Comparison of ENCODE assay signal across 8 cellular contexts in the genomic region with DNA sequence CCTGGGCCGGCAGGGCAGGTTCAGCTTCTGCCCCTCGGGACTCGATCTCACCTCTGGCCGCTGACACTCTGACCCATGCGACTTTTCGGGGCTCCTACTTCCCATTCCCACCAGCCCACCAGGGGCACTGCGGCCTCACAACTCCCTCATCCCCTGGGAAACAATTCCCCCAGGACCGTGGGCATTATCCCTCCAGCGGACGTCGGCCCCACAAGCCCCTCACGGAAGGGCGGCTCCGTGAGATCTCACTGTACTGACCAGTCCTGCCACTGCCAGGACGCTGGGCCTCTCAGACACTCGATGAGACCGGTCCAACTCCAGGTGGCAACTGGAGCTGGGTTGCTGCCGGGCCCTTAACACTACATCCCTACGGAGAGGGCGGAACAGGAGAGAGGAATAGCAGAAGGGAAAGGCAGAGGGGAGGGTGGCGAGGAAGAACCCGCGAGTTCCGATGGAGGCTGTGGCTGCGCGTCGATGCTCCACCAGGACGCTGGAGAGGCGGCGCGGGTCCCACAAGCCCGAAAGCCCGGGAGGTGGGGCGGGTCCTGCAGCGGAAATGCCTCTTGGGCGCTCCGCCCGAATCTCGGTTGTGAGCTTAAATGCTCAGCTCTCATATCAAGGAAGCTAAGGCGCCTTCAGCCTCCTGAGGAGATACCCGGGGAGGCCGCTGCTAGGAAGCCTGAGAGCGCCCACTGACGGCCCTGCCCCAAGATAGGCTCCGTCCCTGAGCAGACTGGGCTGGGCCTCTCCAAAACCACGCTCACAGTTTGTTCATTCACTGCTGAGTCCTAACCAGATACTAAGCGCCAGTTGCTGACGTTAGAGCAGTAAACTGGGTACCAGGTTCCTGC. TPM values are rescaled to one million over a fixed set of nuclear protein-coding genes. Genes with fewer than 3 reads are reported as not detected.
A peak's percentile ranks its signal among the peaks of the same experiment; 100 is the strongest.
DNase-seq lines count a peak whose midpoint lies in the region; ATAC-seq and TF ChIP-seq lines count a peak whose summit lies in the region.

No MANE protein-coding gene starts in this region.

- H3K27ac ChIP-seq in CD8-positive, alpha-beta memory T cell (ENCODE audit: low read depth, low read length) = no peak overlapping the region

- POLR2A ChIA-PET in CD8-positive, alpha-beta memory T cell (lab: Charles Lee) = no interaction called here
- POLR2A ChIA-PET in activated CD8-positive, alpha-beta T cell treated with anti-CD3 and anti-CD28 coated beads for 36 hours (lab: Charles Lee) = interaction anchor here (0.7 to 1.7 kb wide), 3 partner anchors 11 to 136 kb away, joined by 3 to 8 read pairs (median 4); no protein-coding TSS in a partner anchor

- H3K4me3 Mint-ChIP-seq in CD8-positive, alpha-beta memory T cell = peak overlapping the region; percentile 36 to 84 (median 58)
- peak overlapping the region; percentile 47 for H3K4me3 Mint-ChIP-seq in activated CD8-positive, alpha-beta T cell treated with anti-CD3 and anti-CD28 coated beads for 36 hours

- peak overlapping the region in 2 of 8 donors; percentile 52 to 79 for H3K27ac Mint-ChIP-seq in CD8-positive, alpha-beta memory T cell
- peak overlapping the region; percentile 52 for H3K27ac Mint-ChIP-seq in activated CD8-positive, alpha-beta T cell treated with anti-CD3 and anti-CD28 coated beads for 36 hours

- CTCF ChIA-PET in CD8-positive, alpha-beta memory T cell (lab: Charles Lee) = interaction anchor here (1.0 kb wide), 1 partner anchor 15 kb away, joined by 5 read pairs; no protein-coding TSS in a partner anchor
- CTCF ChIA-PET in activated CD8-positive, alpha-beta T cell treated with anti-CD3 and anti-CD28 coated beads for 36 hours (lab: Charles Lee) = interaction anchor here (1.0 to 2.0 kb wide), 3 partner anchors 15 to 136 kb away, joined by 5 to 9 read pairs (median 7); no protein-coding TSS in a partner anchor

- H3K27me3 ChIP-seq in CD8-positive, alpha-beta memory T cell (ENCODE audit: insufficient read depth, low read length, poor library complexity, severe bottlenecking) = no peaks in the 10 kb centered on the region

- intact Hi-C loops in activated CD8-positive, alpha-beta T cell treated with anti-CD3 and anti-CD28 coated beads for 36 hours (cut with micrococcal nuclease) = no loop called here

- peak in 3 of 5 donors; percentile 4 to 24 (median 11) for DNase-seq in CD8-positive, alpha-beta memory T cell
- DNase-seq in activated CD8-positive, alpha-beta T cell treated with anti-CD3 and anti-CD28 coated beads for 36 hours = peak; percentile 64
- DNase-seq in fibroblast of the aortic adventitia (ENCODE audit: low read depth) = peak; percentile 64
- DNase-seq in stimulated activated CD4-positive, alpha-beta T cell treated with anti-CD3 and anti-CD28 coated beads, Interleukin-12 subunit alpha, Interleukin-12 subunit beta, amount 100 ng/mL, for 4 hours = peak; percentile 37
- DNase-seq in NCI-H187 (lab: John Stamatoyannopoulos, UW) = no peak
- no peak for DNase-seq in NOMO-1 (lab: John Stamatoyannopoulos, UW; ENCODE audit: unreplicated experiment in 2 of 2)

- no peak for TF ChIP-seq CTCF in activated CD8-positive, alpha-beta T cell treated with anti-CD3 and anti-CD28 coated beads for 36 hours (IDR thresholded peaks at IDR 0.05)
- no peak for TF ChIP-seq CTCF in fibroblast of the aortic adventitia (IDR thresholded peaks at IDR 0.05; ENCODE audit: insufficient read depth, low read length)

- peak; percentile 91 for ATAC-seq in activated CD8-positive, alpha-beta T cell treated with anti-CD3 and anti-CD28 coated beads for 36 hours
- no peak for ATAC-seq in GM18502 (IDR thresholded peaks at IDR 0.05; ENCODE audit: poor library complexity, unreplicated experiment)
- ATAC-seq in GM21717 (IDR thresholded peaks at IDR 0.05; ENCODE audit: unreplicated experiment) = no peak

- peaks cover 5% of the 10 kb centered on the region for H3K4me1 ChIP-seq in CD8-positive, alpha-beta memory T cell (ENCODE audit: insufficient read depth, low read length)

- peak overlapping the region; percentile 5 for H3K4me3 ChIP-seq in CD8-positive, alpha-beta memory T cell (ENCODE audit: low read length)
- H3K4me3 ChIP-seq in fibroblast of the aortic adventitia (ENCODE audit: low read depth, low read length) = no peak overlapping the region

- peaks cover 4 to 9% (median 5%) of the 10 kb centered on the region in 3 donors for H3K36me3 Mint-ChIP-seq in CD8-positive, alpha-beta memory T cell
- H3K36me3 Mint-ChIP-seq in activated CD8-positive, alpha-beta T cell treated with anti-CD3 and anti-CD28 coated beads for 36 hours (ENCODE audit: low read depth) = peaks cover 6% of the 10 kb centered on the region

- H3K9me3 ChIP-seq in CD8-positive, alpha-beta memory T cell (ENCODE audit: low read length) = no peaks in the 10 kb centered on the region

- H3K9me3 Mint-ChIP-seq in CD8-positive, alpha-beta memory T cell = no peaks in the 10 kb centered on the region
- no peaks in the 10 kb centered on the region for H3K9me3 Mint-ChIP-seq in activated CD8-positive, alpha-beta T cell treated with anti-CD3 and anti-CD28 coated beads for 36 hours

- peaks cover 5 to 11% (median 7%) of the 10 kb centered on the region in 3 donors for H3K4me1 Mint-ChIP-seq in CD8-positive, alpha-beta memory T cell
- peaks cover 4% of the 10 kb centered on the region for H3K4me1 Mint-ChIP-seq in activated CD8-positive, alpha-beta T cell treated with anti-CD3 and anti-CD28 coated beads for 36 hours (ENCODE audit: low read depth)

- H3K27me3 Mint-ChIP-seq in CD8-positive, alpha-beta memory T cell = no peaks in the 10 kb centered on the region
- H3K27me3 Mint-ChIP-seq in activated CD8-positive, alpha-beta T cell treated with anti-CD3 and anti-CD28 coated beads for 36 hours = no peaks in the 10 kb centered on the region

- no peaks in the 10 kb centered on the region for H3K36me3 ChIP-seq in CD8-positive, alpha-beta memory T cell (ENCODE audit: insufficient read depth, low read length)

RNA-seq across cellular contexts. Expression of a gene that starts 36.3 kb away (rescaled TPM):
- 100 to 1,000 TPM; 309 to 323 TPM for total RNA-seq in CD8-positive, alpha-beta memory T cell
- polyA plus RNA-seq in CD8-positive, alpha-beta memory T cell = 195 TPM
- total RNA-seq in activated CD8-positive, alpha-beta T cell treated with anti-CD3 and anti-CD28 coated beads for 36 hours = 100 to 1,000 TPM; 215 to 224 TPM
- total RNA-seq in fibroblast of the aortic adventitia (ENCODE audit: low replicate concordance) = 203 and 210 TPM in 2 replicates

RNA-seq across cellular contexts. Expression of a gene that starts 43.7 kb away (rescaled TPM):
- 10 to 100 TPM; 90.6 to 95.4 TPM for total RNA-seq in CD8-positive, alpha-beta memory T cell
- polyA plus RNA-seq in CD8-positive, alpha-beta memory T cell = 10.0 TPM
- total RNA-seq in activated CD8-positive, alpha-beta T cell treated with anti-CD3 and anti-CD28 coated beads for 36 hours = 10 to 100 TPM; 91.5 to 94.0 TPM
- 16.2 and 32.2 TPM in 2 replicates for total RNA-seq in fibroblast of the aortic adventitia (ENCODE audit: low replicate concordance)

RNA-seq across cellular contexts. Expression of a gene that starts 46.5 kb away (rescaled TPM):
- 1 to 10 TPM; 3.3 to 3.7 TPM for total RNA-seq in CD8-positive, alpha-beta memory T cell
- 2.4 TPM for polyA plus RNA-seq in CD8-positive, alpha-beta memory T cell
- 10 to 100 TPM; 14.6 to 16.4 TPM for total RNA-seq in activated CD8-positive, alpha-beta T cell treated with anti-CD3 and anti-CD28 coated beads for 36 hours
- total RNA-seq in fibroblast of the aortic adventitia (ENCODE audit: low replicate concordance) = 6.9 and 9.6 TPM in 2 replicates

Comparison
In these comparisons a context has a peak if more than half of its experiments do, and no peak if none do; other contexts are left out.
1. DNase-seq: peak in CD8-positive, alpha-beta memory T cell (3 of 5), activated CD8-positive, alpha-beta T cell treated with anti-CD3 and anti-CD28 coated beads for 36 hours (single experiment), fibroblast of the aortic adventitia (single experiment) and stimulated activated CD4-positive, alpha-beta T cell treated with anti-CD3 and anti-CD28 coated beads, Interleukin-12 subunit alpha, Interleukin-12 subunit beta, amount 100 ng/mL, for 4 hours (single experiment); none in NCI-H187 (0 of 2) and NOMO-1 (0 of 2).